1 cellular context compared by ENCODE assay signal in the genomic region with DNA sequence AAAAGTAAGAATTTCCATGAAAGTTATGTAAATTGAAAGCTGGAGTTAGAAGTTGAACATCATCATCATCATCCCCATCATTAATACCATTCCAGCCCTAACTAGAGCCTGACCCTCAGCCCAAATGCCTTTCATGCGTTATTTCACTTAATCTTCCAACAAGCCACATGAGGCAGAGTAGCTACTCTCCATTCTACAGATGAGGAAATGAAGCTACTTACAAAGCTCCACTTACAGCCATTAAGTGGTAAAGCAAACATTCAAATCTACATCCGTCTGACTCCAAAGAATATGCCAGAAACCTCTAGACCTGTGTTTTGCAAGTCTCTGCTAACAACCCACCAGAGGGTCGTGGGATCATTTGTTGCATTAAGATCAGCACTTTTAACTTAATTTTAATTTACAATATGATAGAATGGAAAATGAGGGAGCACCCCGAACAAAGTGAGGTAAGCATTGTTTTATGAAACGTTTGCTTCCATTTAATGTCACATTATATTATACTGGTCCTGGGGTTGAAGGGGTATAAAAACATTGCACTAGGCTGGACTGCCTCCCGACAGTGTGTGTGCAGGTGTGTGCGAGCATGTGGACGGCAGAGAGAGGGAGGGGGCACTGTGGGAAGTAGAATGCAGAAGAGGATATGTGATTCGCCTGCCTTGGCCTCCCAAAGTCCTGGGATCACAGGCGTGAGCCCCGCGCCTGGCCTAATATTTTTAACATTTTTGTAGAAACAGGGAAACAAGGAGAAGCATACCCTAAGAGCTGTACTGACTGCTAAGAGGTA.
TF ChIP-seq lines count a peak whose summit lies in the region.

No MANE protein-coding gene starts in this region.

TF ChIP-seq in WTC11, 78 proteins besides CTCF, POLR2A, EP300 and RAD21 (continued from another document):
- TF ChIP-seq, protein P1, sequence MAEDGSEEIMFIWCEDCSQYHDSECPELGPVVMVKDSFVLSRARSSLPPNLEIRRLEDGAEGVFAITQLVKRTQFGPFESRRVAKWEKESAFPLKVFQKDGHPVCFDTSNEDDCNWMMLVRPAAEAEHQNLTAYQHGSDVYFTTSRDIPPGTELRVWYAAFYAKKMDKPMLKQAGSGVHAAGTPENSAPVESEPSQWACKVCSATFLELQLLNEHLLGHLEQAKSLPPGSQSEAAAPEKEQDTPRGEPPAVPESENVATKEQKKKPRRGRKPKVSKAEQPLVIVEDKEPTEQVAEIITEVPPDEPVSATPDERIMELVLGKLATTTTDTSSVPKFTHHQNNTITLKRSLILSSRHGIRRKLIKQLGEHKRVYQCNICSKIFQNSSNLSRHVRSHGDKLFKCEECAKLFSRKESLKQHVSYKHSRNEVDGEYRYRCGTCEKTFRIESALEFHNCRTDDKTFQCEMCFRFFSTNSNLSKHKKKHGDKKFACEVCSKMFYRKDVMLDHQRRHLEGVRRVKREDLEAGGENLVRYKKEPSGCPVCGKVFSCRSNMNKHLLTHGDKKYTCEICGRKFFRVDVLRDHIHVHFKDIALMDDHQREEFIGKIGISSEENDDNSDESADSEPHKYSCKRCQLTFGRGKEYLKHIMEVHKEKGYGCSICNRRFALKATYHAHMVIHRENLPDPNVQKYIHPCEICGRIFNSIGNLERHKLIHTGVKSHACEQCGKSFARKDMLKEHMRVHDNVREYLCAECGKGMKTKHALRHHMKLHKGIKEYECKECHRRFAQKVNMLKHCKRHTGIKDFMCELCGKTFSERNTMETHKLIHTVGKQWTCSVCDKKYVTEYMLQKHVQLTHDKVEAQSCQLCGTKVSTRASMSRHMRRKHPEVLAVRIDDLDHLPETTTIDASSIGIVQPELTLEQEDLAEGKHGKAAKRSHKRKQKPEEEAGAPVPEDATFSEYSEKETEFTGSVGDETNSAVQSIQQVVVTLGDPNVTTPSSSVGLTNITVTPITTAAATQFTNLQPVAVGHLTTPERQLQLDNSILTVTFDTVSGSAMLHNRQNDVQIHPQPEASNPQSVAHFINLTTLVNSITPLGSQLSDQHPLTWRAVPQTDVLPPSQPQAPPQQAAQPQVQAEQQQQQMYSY (CRISPR knock-in tag; IDR thresholded peaks at IDR 0.05) = no peak
- TF ChIP-seq FOXP1 (CRISPR knock-in tag; IDR thresholded peaks at IDR 0.05; ENCODE audit: borderline replicate concordance) (no peak), ZNF219 (CRISPR knock-in tag; IDR thresholded peaks at IDR 0.05; ENCODE audit: borderline replicate concordance) (no peak), ETV6 (CRISPR knock-in tag; IDR thresholded peaks at IDR 0.05) (no peak), FOXK1 (CRISPR knock-in tag; IDR thresholded peaks at IDR 0.05) (no peak), SOX15 (CRISPR knock-in tag; IDR thresholded peaks at IDR 0.05) (no peak), ATF1 (CRISPR knock-in tag; IDR thresholded peaks at IDR 0.05) (no peak), ZNF416 (CRISPR knock-in tag; IDR thresholded peaks at IDR 0.05) (no peak), EMX1 (CRISPR knock-in tag; IDR thresholded peaks at IDR 0.05) (no peak), OVOL2 (CRISPR knock-in tag; IDR thresholded peaks at IDR 0.05; ENCODE audit: borderline replicate concordance) (no peak), ZNF423 (CRISPR knock-in tag; IDR thresholded peaks at IDR 0.05) (no peak)
- TF ChIP-seq, protein P2, sequence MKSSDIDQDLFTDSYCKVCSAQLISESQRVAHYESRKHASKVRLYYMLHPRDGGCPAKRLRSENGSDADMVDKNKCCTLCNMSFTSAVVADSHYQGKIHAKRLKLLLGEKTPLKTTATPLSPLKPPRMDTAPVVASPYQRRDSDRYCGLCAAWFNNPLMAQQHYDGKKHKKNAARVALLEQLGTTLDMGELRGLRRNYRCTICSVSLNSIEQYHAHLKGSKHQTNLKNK (CRISPR knock-in tag; IDR thresholded peaks at IDR 0.05) = no peak
- TF ChIP-seq, protein P3, sequence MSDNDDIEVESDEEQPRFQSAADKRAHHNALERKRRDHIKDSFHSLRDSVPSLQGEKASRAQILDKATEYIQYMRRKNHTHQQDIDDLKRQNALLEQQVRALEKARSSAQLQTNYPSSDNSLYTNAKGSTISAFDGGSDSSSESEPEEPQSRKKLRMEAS (CRISPR knock-in tag; IDR thresholded peaks at IDR 0.05) = no peak
- TF ChIP-seq, protein P4, sequence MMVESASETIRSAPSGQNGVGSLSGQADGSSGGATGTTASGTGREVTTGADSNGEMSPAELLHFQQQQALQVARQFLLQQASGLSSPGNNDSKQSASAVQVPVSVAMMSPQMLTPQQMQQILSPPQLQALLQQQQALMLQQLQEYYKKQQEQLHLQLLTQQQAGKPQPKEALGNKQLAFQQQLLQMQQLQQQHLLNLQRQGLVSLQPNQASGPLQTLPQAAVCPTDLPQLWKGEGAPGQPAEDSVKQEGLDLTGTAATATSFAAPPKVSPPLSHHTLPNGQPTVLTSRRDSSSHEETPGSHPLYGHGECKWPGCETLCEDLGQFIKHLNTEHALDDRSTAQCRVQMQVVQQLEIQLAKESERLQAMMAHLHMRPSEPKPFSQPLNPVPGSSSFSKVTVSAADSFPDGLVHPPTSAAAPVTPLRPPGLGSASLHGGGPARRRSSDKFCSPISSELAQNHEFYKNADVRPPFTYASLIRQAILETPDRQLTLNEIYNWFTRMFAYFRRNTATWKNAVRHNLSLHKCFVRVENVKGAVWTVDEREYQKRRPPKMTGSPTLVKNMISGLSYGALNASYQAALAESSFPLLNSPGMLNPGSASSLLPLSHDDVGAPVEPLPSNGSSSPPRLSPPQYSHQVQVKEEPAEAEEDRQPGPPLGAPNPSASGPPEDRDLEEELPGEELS (CRISPR knock-in tag; IDR thresholded peaks at IDR 0.05) = no peak
